ENCODE assay signal across 1 cellular context in genomic region chr17:75570772-75571171, GRCh38.
TF ChIP-seq lines count a peak whose summit lies in the region.

No MANE protein-coding gene starts in this region.

TF ChIP-seq in K562, 482 proteins besides CTCF, POLR2A, EP300 and RAD21:
- TF ChIP-seq CTBP1 (IDR thresholded peaks at IDR 0.05; ENCODE audit: borderline replicate concordance) (no peak), VEZF1 (CRISPR knock-in tag; IDR thresholded peaks at IDR 0.05) (no peak), YY1 (IDR thresholded peaks at IDR 0.05; ENCODE audit: borderline replicate concordance in 1 of 3, control insufficient read depth in 1 of 3, extremely low read depth in 1 of 3, insufficient read depth in 3 of 3, insufficient read length in 1 of 3, insufficient replicate concordance in 2 of 3, low read depth in 1 of 3, low read length in 2 of 3) (peak in 1 of 3 experiments; percentile 2), SMARCB1 (IDR thresholded peaks at IDR 0.05; ENCODE audit: insufficient read length, low read depth) (no peak), NFRKB (IDR thresholded peaks at IDR 0.05; ENCODE audit: low read depth) (no peak), ZBTB33 (CRISPR knock-in tag; IDR thresholded peaks at IDR 0.05) (peak; percentile 91), TBP (optimal IDR thresholded peaks at IDR 0.05; ENCODE audit: low read depth, low read length) (no peak), ZC3H8 (IDR thresholded peaks at IDR 0.05) (no peak), POLR2G (IDR thresholded peaks at IDR 0.05; ENCODE audit: low read depth, low read length) (peak; percentile 21; the same call in 1 of the 2 replicates), FOXP1 (CRISPR knock-in tag; IDR thresholded peaks at IDR 0.05) (no peak), SUPT5H (IDR thresholded peaks at IDR 0.05) (no peak)
- TF ChIP-seq, protein P1, sequence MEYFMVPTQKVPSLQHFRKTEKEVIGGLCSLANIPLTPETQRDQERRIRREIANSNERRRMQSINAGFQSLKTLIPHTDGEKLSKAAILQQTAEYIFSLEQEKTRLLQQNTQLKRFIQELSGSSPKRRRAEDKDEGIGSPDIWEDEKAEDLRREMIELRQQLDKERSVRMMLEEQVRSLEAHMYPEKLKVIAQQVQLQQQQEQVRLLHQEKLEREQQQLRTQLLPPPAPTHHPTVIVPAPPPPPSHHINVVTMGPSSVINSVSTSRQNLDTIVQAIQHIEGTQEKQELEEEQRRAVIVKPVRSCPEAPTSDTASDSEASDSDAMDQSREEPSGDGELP (CRISPR knock-in tag; IDR thresholded peaks at IDR 0.05; ENCODE audit: borderline replicate concordance), result no peak
- TF ChIP-seq, protein P2, sequence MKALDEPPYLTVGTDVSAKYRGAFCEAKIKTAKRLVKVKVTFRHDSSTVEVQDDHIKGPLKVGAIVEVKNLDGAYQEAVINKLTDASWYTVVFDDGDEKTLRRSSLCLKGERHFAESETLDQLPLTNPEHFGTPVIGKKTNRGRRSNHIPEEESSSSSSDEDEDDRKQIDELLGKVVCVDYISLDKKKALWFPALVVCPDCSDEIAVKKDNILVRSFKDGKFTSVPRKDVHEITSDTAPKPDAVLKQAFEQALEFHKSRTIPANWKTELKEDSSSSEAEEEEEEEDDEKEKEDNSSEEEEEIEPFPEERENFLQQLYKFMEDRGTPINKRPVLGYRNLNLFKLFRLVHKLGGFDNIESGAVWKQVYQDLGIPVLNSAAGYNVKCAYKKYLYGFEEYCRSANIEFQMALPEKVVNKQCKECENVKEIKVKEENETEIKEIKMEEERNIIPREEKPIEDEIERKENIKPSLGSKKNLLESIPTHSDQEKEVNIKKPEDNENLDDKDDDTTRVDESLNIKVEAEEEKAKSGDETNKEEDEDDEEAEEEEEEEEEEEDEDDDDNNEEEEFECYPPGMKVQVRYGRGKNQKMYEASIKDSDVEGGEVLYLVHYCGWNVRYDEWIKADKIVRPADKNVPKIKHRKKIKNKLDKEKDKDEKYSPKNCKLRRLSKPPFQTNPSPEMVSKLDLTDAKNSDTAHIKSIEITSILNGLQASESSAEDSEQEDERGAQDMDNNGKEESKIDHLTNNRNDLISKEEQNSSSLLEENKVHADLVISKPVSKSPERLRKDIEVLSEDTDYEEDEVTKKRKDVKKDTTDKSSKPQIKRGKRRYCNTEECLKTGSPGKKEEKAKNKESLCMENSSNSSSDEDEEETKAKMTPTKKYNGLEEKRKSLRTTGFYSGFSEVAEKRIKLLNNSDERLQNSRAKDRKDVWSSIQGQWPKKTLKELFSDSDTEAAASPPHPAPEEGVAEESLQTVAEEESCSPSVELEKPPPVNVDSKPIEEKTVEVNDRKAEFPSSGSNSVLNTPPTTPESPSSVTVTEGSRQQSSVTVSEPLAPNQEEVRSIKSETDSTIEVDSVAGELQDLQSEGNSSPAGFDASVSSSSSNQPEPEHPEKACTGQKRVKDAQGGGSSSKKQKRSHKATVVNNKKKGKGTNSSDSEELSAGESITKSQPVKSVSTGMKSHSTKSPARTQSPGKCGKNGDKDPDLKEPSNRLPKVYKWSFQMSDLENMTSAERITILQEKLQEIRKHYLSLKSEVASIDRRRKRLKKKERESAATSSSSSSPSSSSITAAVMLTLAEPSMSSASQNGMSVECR (CRISPR knock-in tag; IDR thresholded peaks at IDR 0.05), result no peak
